Comparison of ENCODE assay signal across 25 cellular contexts in the genomic region with DNA sequence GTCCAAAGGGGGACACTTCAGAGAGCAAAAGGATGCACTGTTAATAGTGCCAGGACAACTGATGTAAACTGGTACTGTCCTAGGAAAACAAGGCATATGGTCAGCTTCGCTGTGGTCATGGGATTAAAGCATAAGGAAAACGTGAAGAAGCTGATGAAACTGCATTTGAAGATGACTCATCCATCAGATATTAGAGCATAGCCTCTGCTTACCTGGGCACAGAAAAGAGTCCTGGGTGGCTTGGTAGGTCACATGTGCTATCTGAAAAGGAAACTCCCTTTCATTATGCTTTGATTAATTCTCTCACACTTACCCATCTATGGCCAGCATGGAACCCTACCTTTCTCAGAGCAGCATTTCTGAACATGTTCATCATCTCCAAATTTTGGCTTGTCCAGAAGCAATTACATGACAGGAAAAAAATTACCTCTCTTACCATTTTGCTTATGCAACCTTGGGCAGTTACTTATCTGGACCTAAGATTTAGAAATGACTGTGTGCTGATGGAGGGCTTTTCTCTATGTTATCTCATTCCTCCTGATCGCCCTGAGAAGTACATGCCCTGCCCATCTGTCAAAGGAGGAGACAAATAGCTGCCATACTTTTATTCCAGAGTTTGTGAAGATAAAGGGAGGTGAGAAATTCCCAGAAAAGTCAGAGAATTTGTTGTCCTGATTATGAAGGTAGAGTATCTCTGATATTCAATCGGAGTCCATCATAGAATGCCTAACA.
"Had no signal": no experiment of that assay in that cellular context is flagged by ENCODE, and none has a peak within 500 bp of the region (broad histone marks: within the 10 kb centered on the region; RNA-seq: fewer than 3 reads in every experiment).

No MANE protein-coding gene starts in this region.

- H3K4me1 ChIP-seq: ascending aorta, prostate gland, spleen, upper lobe of left lung had no signal

- H3K9me3 Mint-ChIP-seq: activated T-cell treated with anti-CD3 and anti-CD28 coated beads, Interleukin-2, amount 50 U/mL, for 24 hours; activated T-helper 17 cell treated with anti-CD3 and anti-CD28 coated beads, Interleukin-2, amount 50 U/mL, for 72 hours; central memory CD8-positive, alpha-beta T cell; effector memory CD8-positive, alpha-beta T cell; immature natural killer cell; memory B cell; naive B cell had no signal

- H3K36me3 ChIP-seq: ascending aorta, brain microvascular endothelial cell, prostate gland, spleen, upper lobe of left lung had no signal

- H3K36me3 Mint-ChIP-seq: activated naive CD4-positive, alpha-beta T cell treated with anti-CD3 and anti-CD28 coated beads, Interleukin-2, amount 50 U/mL, for 72 hours; immature natural killer cell; memory B cell; naive B cell had no signal

- H3K4me3 ChIP-seq: ascending aorta, hepatocyte, prostate gland, SK-N-MC, spleen, upper lobe of left lung had no signal

- H3K27ac Mint-ChIP-seq: activated naive CD4-positive, alpha-beta T cell treated with anti-CD3 and anti-CD28 coated beads, Interleukin-2, amount 50 U/mL, for 72 hours; activated T-cell treated with anti-CD3 and anti-CD28 coated beads, Interleukin-2, amount 50 U/mL, for 24 hours; activated T-helper 17 cell treated with anti-CD3 and anti-CD28 coated beads, Interleukin-2, amount 50 U/mL, for 72 hours; effector memory CD8-positive, alpha-beta T cell; immature natural killer cell; memory B cell; naive B cell had no signal

- ATAC-seq: activated naive CD4-positive, alpha-beta T cell treated with anti-CD3 and anti-CD28 coated beads, Interleukin-2, amount 50 U/mL, for 72 hours; activated T-helper 17 cell treated with anti-CD3 and anti-CD28 coated beads, Interleukin-2, amount 50 U/mL, for 72 hours; effector memory CD8-positive, alpha-beta T cell; stimulated activated naive CD8-positive, alpha-beta T cell treated with anti-CD3 and anti-CD28 coated beads, Interleukin-15, Interleukin-2, amounts not matched to agents 100 U/mL and 50 U/mL, for 24 hours had no signal

- H3K27ac ChIP-seq: ascending aorta, brain microvascular endothelial cell, hepatocyte, prostate gland, SK-N-MC, spleen, upper lobe of left lung had no signal

- FAIRE-seq: colon, TTC549 had no signal

- H3K27me3 ChIP-seq: ascending aorta, brain microvascular endothelial cell, hepatocyte, spleen, upper lobe of left lung had no signal

- H3K9me3 ChIP-seq: ascending aorta, prostate gland, spleen, upper lobe of left lung had no signal

- H3K4me3 Mint-ChIP-seq: activated T-cell treated with anti-CD3 and anti-CD28 coated beads, Interleukin-2, amount 50 U/mL, for 24 hours; activated T-helper 17 cell treated with anti-CD3 and anti-CD28 coated beads, Interleukin-2, amount 50 U/mL, for 72 hours; central memory CD8-positive, alpha-beta T cell; effector memory CD8-positive, alpha-beta T cell; immature natural killer cell; memory B cell; naive B cell; neural crest cell had no signal

- H3K4me1 Mint-ChIP-seq: activated T-helper 17 cell treated with anti-CD3 and anti-CD28 coated beads, Interleukin-2, amount 50 U/mL, for 72 hours; central memory CD8-positive, alpha-beta T cell; immature natural killer cell; memory B cell; naive B cell had no signal

- DNase-seq: activated CD4-positive, alpha-beta T cell treated with anti-CD3 and anti-CD28 coated beads for 1 hour; activated CD8-positive, alpha-beta memory T cell treated with anti-CD3 and anti-CD28 coated beads, Interleukin-2, amount 50 U/mL, for 4 hours; activated T-cell treated with anti-CD3 and anti-CD28 coated beads, Interleukin-2, amount 50 U/mL, for 24 hours; brain microvascular endothelial cell; effector memory CD8-positive, alpha-beta T cell; foreskin fibroblast; immature natural killer cell; left cardiac atrium; naive B cell; spleen; stimulated activated CD4-positive, alpha-beta T cell treated with anti-CD3 and anti-CD28 coated beads, Interleukin-4, amount 100 ng/mL, for 24 hours; stimulated activated naive CD8-positive, alpha-beta T cell treated with anti-CD3 and anti-CD28 coated beads, Interleukin-15, Interleukin-2, amounts not matched to agents 100 U/mL and 50 U/mL, for 24 hours; SW 1271; upper lobe of left lung had no signal
